2 cellular contexts compared by ENCODE assay signal in genomic region chr12:25208554-25208953, GRCh38.
TF ChIP-seq lines count a peak whose summit lies in the region.

No MANE protein-coding gene starts in this region.

TF ChIP-seq in IMR-90, 13 proteins besides CTCF, POLR2A, EP300 and RAD21:
- no peak for TF ChIP-seq RCOR1 (IDR thresholded peaks at IDR 0.05; ENCODE audit: insufficient replicate concordance, low read length)
- no peak for TF ChIP-seq NFE2L2 (IDR thresholded peaks at IDR 0.05; ENCODE audit: low read depth, low read length)
- no peak for TF ChIP-seq BHLHE40 (IDR thresholded peaks at IDR 0.05; ENCODE audit: low read depth, low read length)
TF ChIP-seq in IMR-90: peak in this region for 0.

TF ChIP-seq in HepG2, 621 proteins besides CTCF, POLR2A, EP300 and RAD21:
- TF ChIP-seq ZNF292 (CRISPR knock-in tag; IDR thresholded peaks at IDR 0.05; ENCODE audit: borderline replicate concordance, low read depth) (no peak), ZNF543 (CRISPR knock-in tag; IDR thresholded peaks at IDR 0.05) (no peak), HOMEZ (CRISPR knock-in tag; IDR thresholded peaks at IDR 0.05; ENCODE audit: low read depth) (peak; percentile 98; the same call in 1 of the 2 replicates), ZNF644 (CRISPR knock-in tag; IDR thresholded peaks at IDR 0.05; ENCODE audit: low read depth) (peak; percentile 76; the same call in 1 of the 2 replicates), SAP130 (CRISPR knock-in tag; IDR thresholded peaks at IDR 0.05; ENCODE audit: low read depth) (peak; percentile 37; the same call in 1 of the 2 replicates), PHF5A (CRISPR knock-in tag; IDR thresholded peaks at IDR 0.05; ENCODE audit: low read depth, unreplicated experiment) (no peak), ZNF841 (CRISPR knock-in tag; IDR thresholded peaks at IDR 0.05; ENCODE audit: borderline replicate concordance) (no peak), POGZ (CRISPR knock-in tag; IDR thresholded peaks at IDR 0.05) (peak; percentile 59; the same call in 1 of the 2 replicates), HBP1 (CRISPR knock-in tag; IDR thresholded peaks at IDR 0.05; ENCODE audit: low read depth) (no peak), ARID5B (CRISPR knock-in tag; IDR thresholded peaks at IDR 0.05) (0 out of 2 replicates have a peak, but pooled peaks have one; percentile 18), ZNF253 (CRISPR knock-in tag; IDR thresholded peaks at IDR 0.05; ENCODE audit: borderline replicate concordance) (no peak), ZMYM4 (CRISPR knock-in tag; IDR thresholded peaks at IDR 0.05) (peak; percentile 63), EHMT2 (IDR thresholded peaks at IDR 0.05; ENCODE audit: borderline replicate concordance, low read depth, low read length) (0 out of 2 replicates have a peak, but pooled peaks have one; percentile 31), NCOR1 (IDR thresholded peaks at IDR 0.05; ENCODE audit: borderline replicate concordance, low read length) (peak; percentile 47; the same call in 1 of the 2 replicates), ZBTB2 (CRISPR knock-in tag; IDR thresholded peaks at IDR 0.05; ENCODE audit: low read depth) (no peak), BCL6 (CRISPR knock-in tag; IDR thresholded peaks at IDR 0.05) (peak; percentile 71), HNF4G (IDR thresholded peaks at IDR 0.05; ENCODE audit: borderline replicate concordance, low read depth, low read length) (peak; percentile 57; the same call in 1 of the 2 replicates), HNF4G (CRISPR knock-in tag; IDR thresholded peaks at IDR 0.05; ENCODE audit: borderline replicate concordance, low read depth) (no peak), RARA (CRISPR knock-in tag; IDR thresholded peaks at IDR 0.05) (0 out of 2 replicates have a peak, but pooled peaks have one; percentile 26), HNF4A (CRISPR knock-in tag; IDR thresholded peaks at IDR 0.05) (peak; percentile 82), HHEX (CRISPR knock-in tag; IDR thresholded peaks at IDR 0.05) (no peak)
